Comparison of ENCODE assay signal across 24 cellular contexts in the genomic region with DNA sequence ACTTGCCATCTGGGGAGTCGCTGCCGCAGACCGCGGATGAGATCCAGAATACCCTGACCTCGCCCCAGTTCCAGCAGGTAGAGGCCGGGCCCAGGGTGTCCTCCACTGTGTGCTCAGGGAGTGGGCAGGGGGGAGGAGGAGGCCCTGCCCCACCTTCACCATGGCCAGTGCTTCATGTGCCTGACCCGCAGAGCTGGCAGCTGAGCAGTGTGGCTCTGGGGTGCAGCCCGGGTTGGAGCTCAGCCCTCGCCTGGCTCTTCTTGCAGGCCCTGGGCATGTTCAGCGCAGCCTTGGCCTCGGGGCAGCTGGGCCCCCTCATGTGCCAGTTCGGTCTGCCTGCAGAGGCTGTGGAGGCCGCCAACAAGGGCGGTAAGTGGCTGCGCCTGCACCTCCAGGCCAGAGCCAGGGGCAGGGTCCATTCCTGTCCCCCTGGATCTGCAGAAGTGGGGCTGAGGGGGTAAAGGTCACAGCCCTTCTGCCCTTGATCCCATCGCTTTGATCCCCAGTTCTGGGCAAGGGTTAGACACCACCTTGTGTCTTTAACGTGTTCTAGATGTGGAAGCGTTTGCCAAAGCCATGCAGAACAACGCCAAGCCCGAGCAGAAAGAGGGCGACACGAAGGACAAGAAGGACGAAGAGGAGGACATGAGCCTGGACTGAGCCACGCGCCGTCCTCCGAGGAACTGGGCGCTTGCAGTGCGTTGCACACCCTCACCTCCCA. TPM values are rescaled to one million over a fixed set of nuclear protein-coding genes. Genes with fewer than 3 reads are reported as not detected.
A peak's percentile ranks its signal among the peaks of the same experiment; 100 is the strongest.
DNase-seq lines count a peak whose midpoint lies in the region; ATAC-seq and TF ChIP-seq lines count a peak whose summit lies in the region.
"Had no signal": no experiment of that assay in that cellular context is flagged by ENCODE, and none has a peak within 500 bp of the region (broad histone marks: within the 10 kb centered on the region; RNA-seq: fewer than 3 reads in every experiment).

No MANE protein-coding gene starts in this region.

- peak overlapping the region in 1 of 2 donors; percentile 70 for H3K27ac Mint-ChIP-seq in activated naive CD4-positive, alpha-beta T cell treated with anti-CD3 and anti-CD28 coated beads, Interleukin-2, amount 50 U/mL, for 72 hours

- peaks cover 13 to 26% of the 10 kb centered on the region in 2 donors for H3K36me3 Mint-ChIP-seq in activated naive CD4-positive, alpha-beta T cell treated with anti-CD3 and anti-CD28 coated beads, Interleukin-2, amount 50 U/mL, for 72 hours

- ATAC-seq in Right ventricle myocardium superior (ENCODE audit: poor library complexity) (peak; percentile 32), psoas muscle (peak; percentile 9 to 47 (median 44)), GM18505 (IDR thresholded peaks at IDR 0.05; ENCODE audit: unreplicated experiment) (no peak)
- no peak for ATAC-seq in activated naive CD4-positive, alpha-beta T cell treated with anti-CD3 and anti-CD28 coated beads, Interleukin-2, amount 50 U/mL, for 72 hours

- H3K27me3 ChIP-seq in esophagus squamous epithelium (no peaks in the 10 kb centered on the region), psoas muscle (ENCODE audit: insufficient read depth in 3 of 3, low read length in 2 of 3) (no peaks in the 10 kb centered on the region)
- H3K27me3 ChIP-seq: hepatocyte had no signal

- no peaks in the 10 kb centered on the region for H3K9me3 Mint-ChIP-seq in activated naive CD4-positive, alpha-beta T cell treated with anti-CD3 and anti-CD28 coated beads, Interleukin-2, amount 50 U/mL, for 72 hours
- H3K9me3 Mint-ChIP-seq: central memory CD8-positive, alpha-beta T cell; neural crest cell had no signal

- no peak for TF ChIP-seq POLR2A in esophagus squamous epithelium (IDR thresholded peaks at IDR 0.05)
- no peak for TF ChIP-seq POLR2A in GM18505 (IDR thresholded peaks at IDR 0.05; ENCODE audit: borderline replicate concordance, extremely low read depth, insufficient read depth, insufficient read length)

- H3K4me3 ChIP-seq in esophagus squamous epithelium = no peak overlapping the region
- no peak overlapping the region for H3K4me3 ChIP-seq in psoas muscle
- H3K4me3 ChIP-seq: hepatocyte had no signal

- 44 to 70% methylated on average over 11 to 12 of the region's 29 CpGs for WGBS in esophagus squamous epithelium, 2 donors
- WGBS in psoas muscle, 3 donors = 31 to 58% (median 31%) methylated on average over 29 of the region's 29 CpGs

- H3K36me3 ChIP-seq in esophagus squamous epithelium = peaks cover 60 to 89% (median 64%) of the 10 kb centered on the region in 3 donors
- peaks cover 3 to 92% of the 10 kb centered on the region in 2 donors for H3K36me3 ChIP-seq in psoas muscle (ENCODE audit: insufficient read depth in 1 of 2, low read depth in 1 of 2)

- H3K9me3 ChIP-seq in esophagus squamous epithelium = no peaks in the 10 kb centered on the region
- H3K9me3 ChIP-seq in psoas muscle = no peaks in the 10 kb centered on the region

- TF ChIP-seq CTCF in VCaP (conservative IDR thresholded peaks at IDR 0.05) = no peak
- no peak for TF ChIP-seq CTCF in esophagus squamous epithelium (IDR thresholded peaks at IDR 0.05)
- TF ChIP-seq CTCF in psoas muscle (IDR thresholded peaks at IDR 0.05) = no peak

- intact Hi-C loops in Right ventricle myocardium superior (cut with DNase I) (no loop called here), cardiac septum (cut with DNase I) (loop anchor here (5.0 kb wide), 1 partner anchor 34 kb away; no protein-coding TSS in a partner anchor), esophagus squamous epithelium (cut with DNase I) (no loop called here), psoas muscle (cut with DNase I) (loop anchor here (5.0 to 10.0 kb wide), 2 partner anchors 64 to 187 kb away; no protein-coding TSS in a partner anchor)

- peaks cover 30 to 88% (median 52%) of the 10 kb centered on the region in 3 donors for H3K4me1 ChIP-seq in esophagus squamous epithelium
- peaks cover 41% of the 10 kb centered on the region for H3K4me1 ChIP-seq in psoas muscle

- DNase-seq in Right ventricle myocardium superior = no peak
- DNase-seq in cardiac septum (ENCODE audit: low spot score) = no peak
- DNase-seq in esophagus squamous epithelium (lab: John Stamatoyannopoulos, UW) = no peak
- peak in 1 of 2 donors; percentile 77 for DNase-seq in psoas muscle
- DNase-seq in NCI-H69 (lab: John Stamatoyannopoulos, UW) = no peak
- no peak for DNase-seq in activated naive CD4-positive, alpha-beta T cell treated with anti-CD3 and anti-CD28 coated beads, Interleukin-2, amount 50 U/mL, for 72 hours (ENCODE audit: low spot score in 2 of 2)
- DNase-seq: activated CD4-positive, alpha-beta T cell treated with anti-CD3 and anti-CD28 coated beads, Interleukin-2, amount 50 U/mL, for 1 hour; activated CD8-positive, alpha-beta memory T cell treated with anti-CD3 and anti-CD28 coated beads, Interleukin-2, amount 50 U/mL, for 48 hours; activated effector memory CD4-positive, alpha-beta T cell treated with anti-CD3 and anti-CD28 coated beads, Interleukin-2, amount 50 U/mL, for 16 hours; DMS79; effector CD4-positive, alpha-beta T cell; islet precursor cell; KG1; mesendoderm; MV-4-11; NCI-H2029 treated with DMSO at 0.1 percent for 48 hours; NCI-H446 treated with DMSO at 0.1 percent for 48 hours; SW 1271 had no signal

- peak overlapping the region; percentile 98 for H3K27ac ChIP-seq in VCaP
- peak overlapping the region in 3 of 4 donors; percentile 37 to 99 (median 39) for H3K27ac ChIP-seq in esophagus squamous epithelium
- no peak overlapping the region for H3K27ac ChIP-seq in psoas muscle
- H3K27ac ChIP-seq: C4-2B, hepatocyte had no signal

RNA-seq across cellular contexts. Expression of gene ADRM1, which starts 5.5 kb away (rescaled TPM):
- total RNA-seq in Right ventricle myocardium superior (68.5 TPM), cardiac septum (79.9 TPM), esophagus squamous epithelium (100 to 1,000 TPM; 126 to 173 (median 133) TPM), psoas muscle (100 to 1,000 TPM; 142 to 280 (median 238) TPM)
- 100 to 1,000 TPM; 355 to 603 (median 460) TPM for polyA plus RNA-seq in psoas muscle
- 10 to 100 TPM; 92.6 to 93.6 TPM for total RNA-seq in activated naive CD4-positive, alpha-beta T cell treated with anti-CD3 and anti-CD28 coated beads, Interleukin-2, amount 50 U/mL, for 72 hours

RNA-seq across cellular contexts. Expression of gene LAMA5, which starts 58.9 kb away (rescaled TPM):
- total RNA-seq in Right ventricle myocardium superior (79.6 TPM), cardiac septum (101 TPM), esophagus squamous epithelium (100 to 1,000 TPM in 2 of 4 donors, 10 to 100 TPM in 2; 60.4 to 127 (median 98.9) TPM), psoas muscle (10 to 100 TPM; 27.2 to 74.6 (median 46.5) TPM)
- 10 to 100 TPM; 14.4 to 40.5 (median 23.3) TPM for polyA plus RNA-seq in psoas muscle
- total RNA-seq in activated naive CD4-positive, alpha-beta T cell treated with anti-CD3 and anti-CD28 coated beads, Interleukin-2, amount 50 U/mL, for 72 hours = under 1 TPM; 0.36 to 0.95 TPM

Comparison
In these comparisons a context has a peak if more than half of its experiments do, and no peak if none do; other contexts are left out.
1. intact Hi-C loops: an anchor here in cardiac septum (5.0 kb wide) and psoas muscle (5.0 to 10.0 kb wide); none called in Right ventricle myocardium superior and esophagus squamous epithelium.
2. ATAC-seq: peak in Right ventricle myocardium superior (single experiment) and psoas muscle (4 of 4); none in GM18505 (single experiment) and activated naive CD4-positive, alpha-beta T cell treated with anti-CD3 and anti-CD28 coated beads, Interleukin-2, amount 50 U/mL, for 72 hours (0 of 2).
3. RNA of gene LAMA5, which starts 58.9 kb away (total RNA-seq): 60.4 to 127 TPM in esophagus squamous epithelium, 101 TPM in cardiac septum (single experiment), 79.6 TPM in Right ventricle myocardium superior (single experiment) and 27.2 to 74.6 TPM in psoas muscle; 0.36 to 0.95 TPM in activated naive CD4-positive, alpha-beta T cell treated with anti-CD3 and anti-CD28 coated beads, Interleukin-2, amount 50 U/mL, for 72 hours; every median in the first group is over 10 times any median in the second.